Comparison of ENCODE assay signal across 9 cellular contexts in genomic region chr5:96483878-96484277, GRCh38. TPM values are rescaled to one million over a fixed set of nuclear protein-coding genes. Genes with fewer than 3 reads are reported as not detected.
A peak's percentile ranks its signal among the peaks of the same experiment; 100 is the strongest.
DNase-seq lines count a peak whose midpoint lies in the region; ATAC-seq and TF ChIP-seq lines count a peak whose summit lies in the region.
"Had no signal": no experiment of that assay in that cellular context is flagged by ENCODE, and none has a peak within 500 bp of the region (broad histone marks: within the 10 kb centered on the region; RNA-seq: fewer than 3 reads in every experiment).

No MANE protein-coding gene starts in this region.

- H3K4ac ChIP-seq in mesendoderm (ENCODE audit: low read depth, low read length) = no peak overlapping the region

- in situ Hi-C loops in brain microvascular endothelial cell (cut with HindIII; ENCODE audit: low pct_ligation_motif_present, low sequenced_read_pairs) = no loop called here

- no peaks in the 10 kb centered on the region for H3K79me2 ChIP-seq in mesendoderm (ENCODE audit: control insufficient read depth, insufficient read depth, low read length)

- no peak overlapping the region for H3K18ac ChIP-seq in mesendoderm (ENCODE audit: low read length)

- TF ChIP-seq CTCF in brain microvascular endothelial cell (IDR thresholded peaks at IDR 0.05; ENCODE audit: low read depth, low read length, missing control alignments) = no peak

- ATAC-seq in GM21381 (IDR thresholded peaks at IDR 0.05; ENCODE audit: unreplicated experiment) = no peak

- no peak overlapping the region for H3K9ac ChIP-seq in mesendoderm (ENCODE audit: low read length)

- no peak overlapping the region for H3K4me2 ChIP-seq in mesendoderm (ENCODE audit: low read length)

- H3K23ac ChIP-seq in mesendoderm (ENCODE audit: low read length) = no peak overlapping the region

- DNase-seq in NCI-H2107 treated with DMSO at 0.1 percent for 48 hours (lab: John Stamatoyannopoulos, UW; ENCODE audit: unreplicated experiment) (peak; percentile 2), NCI-H2107 (lab: John Stamatoyannopoulos, UW) (no peak), M059J (ENCODE audit: low read depth) (peak; percentile 52), brain microvascular endothelial cell (peak; percentile 38), mesendoderm (peak; percentile 69), posterior cingulate gyrus (no peak)
- no peak for DNase-seq in activated T-cell treated with anti-CD3 and anti-CD28 coated beads, Interleukin-2, amount 50 U/mL, for 48 hours
- DNase-seq: NCI-H774 had no signal

- no CpG with 5 or more reads among the region's 2 CpGs for WGBS in mesendoderm (ENCODE audit: extremely low coverage, insufficient coverage, low lambda C conversion rate)

- H2AK5ac ChIP-seq in mesendoderm (ENCODE audit: low read length) = no peak overlapping the region

- H3K79me1 ChIP-seq in mesendoderm (ENCODE audit: low read length) = no peaks in the 10 kb centered on the region

- intact Hi-C loops in posterior cingulate gyrus (cut with DNase I) = no loop called here

- H3K4me1 ChIP-seq in mesendoderm (ENCODE audit: control insufficient read depth, low read depth, low read length) = no peaks in the 10 kb centered on the region

- H3K4me3 ChIP-seq in brain microvascular endothelial cell (ENCODE audit: low read depth, low read length) (no peak overlapping the region), mesendoderm (ENCODE audit: low read length) (no peak overlapping the region)

- H3K36me3 ChIP-seq in brain microvascular endothelial cell (replicated peaks) (no peaks in the 10 kb centered on the region), mesendoderm (ENCODE audit: control insufficient read depth, insufficient read depth, low read length) (no peaks in the 10 kb centered on the region)

- no peak overlapping the region for H4K5ac ChIP-seq in mesendoderm (ENCODE audit: low read length)

- no peak overlapping the region for H2BK15ac ChIP-seq in mesendoderm (replicated peaks; ENCODE audit: low read depth)

- H3K27me3 ChIP-seq in brain microvascular endothelial cell (replicated peaks) = no peaks in the 10 kb centered on the region
- no peaks in the 10 kb centered on the region for H3K27me3 ChIP-seq in mesendoderm (ENCODE audit: insufficient read depth, low read length, poor library complexity)

- no peak overlapping the region for H3K56ac ChIP-seq in mesendoderm (ENCODE audit: low read length)

- H2BK120ac ChIP-seq in mesendoderm (ENCODE audit: low read depth, low read length) = no peak overlapping the region

- no peak overlapping the region for H3K27ac ChIP-seq in brain microvascular endothelial cell
- H3K27ac ChIP-seq in mesendoderm (ENCODE audit: low read depth, low read length) = no peak overlapping the region

- no peak overlapping the region for H4K8ac ChIP-seq in mesendoderm (ENCODE audit: low read depth, low read length)

- H2BK5ac ChIP-seq in mesendoderm (ENCODE audit: low read length) = no peak overlapping the region

RNA-seq across cellular contexts. Expression of gene PCSK1, which starts 50.8 kb away (rescaled TPM):
- 1.5 and 3.1 TPM in 2 replicates for total RNA-seq in M059J (2014; rRNA removed; shearing (Covaris generic))
- 0.52 TPM for polyA plus RNA-seq in mesendoderm (2013, experiment 1 of 2)
- polyA plus RNA-seq in mesendoderm (2013, experiment 2 of 2) = 0.50 TPM

Comparison
In these comparisons a context has a peak if more than half of its experiments do, and no peak if none do; other contexts are left out.
1. DNase-seq: peak in NCI-H2107 treated with DMSO at 0.1 percent for 48 hours (single experiment), M059J (single experiment), brain microvascular endothelial cell (single experiment) and mesendoderm (single experiment); none in NCI-H2107 (single experiment), posterior cingulate gyrus (0 of 10) and activated T-cell treated with anti-CD3 and anti-CD28 coated beads, Interleukin-2, amount 50 U/mL, for 48 hours (0 of 2).